In the genomic region with DNA sequence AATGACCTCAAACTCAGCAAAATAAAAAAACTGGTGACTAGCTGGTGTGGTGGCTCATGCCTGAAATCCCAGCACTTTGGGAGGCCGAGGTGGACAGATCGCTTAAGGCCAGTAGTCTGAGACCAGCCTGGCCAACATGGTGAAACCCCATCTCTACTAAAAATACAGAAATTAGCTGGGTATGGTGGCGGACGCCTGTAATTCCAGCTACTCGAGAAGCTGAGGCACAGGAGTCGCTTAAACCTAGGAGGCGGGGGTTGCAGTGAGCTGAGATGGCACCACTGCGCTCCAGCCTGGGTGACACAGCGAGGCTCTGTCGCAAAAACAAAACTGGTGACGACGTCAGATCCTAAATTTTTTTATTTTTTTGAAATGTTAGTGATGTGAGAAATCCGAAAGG, we compare ENCODE assay signal across 9 cellular contexts.
A peak's percentile ranks its signal among the peaks of the same experiment; 100 is the strongest.
DNase-seq lines count a peak whose midpoint lies in the region; ATAC-seq and TF ChIP-seq lines count a peak whose summit lies in the region.
"Had no signal": no experiment of that assay in that cellular context is flagged by ENCODE, and none has a peak within 500 bp of the region (broad histone marks: within the 10 kb centered on the region; RNA-seq: fewer than 3 reads in every experiment).

No MANE protein-coding gene starts in this region.

- H3K36me3 ChIP-seq in CD8-positive, alpha-beta memory T cell (ENCODE audit: insufficient read depth, low read length): no peaks in the 10 kb centered on the region
- H3K36me3 ChIP-seq in skeletal muscle satellite cell (ENCODE audit: insufficient read depth, low read length): no peaks in the 10 kb centered on the region

- H3K4me1 Mint-ChIP-seq in CD8-positive, alpha-beta memory T cell: peaks cover 11 to 34% (median 25%) of the 10 kb centered on the region in 3 donors
- H3K4me1 Mint-ChIP-seq in activated CD8-positive, alpha-beta memory T cell treated with anti-CD3 and anti-CD28 coated beads, Interleukin-2, amount 10 ng/mL, durations not matched to agents 7 days and 5 days: peaks cover 22% of the 10 kb centered on the region

- no peak overlapping the region for H3K27ac ChIP-seq in CD8-positive, alpha-beta memory T cell (ENCODE audit: low read depth, low read length)
- H3K27ac ChIP-seq in layer of hippocampus (ENCODE audit: low read depth, low read length) (peak overlapping the region; percentile 83), foreskin keratinocyte (no peak overlapping the region)

- H3K9ac ChIP-seq in skeletal muscle satellite cell (ENCODE audit: low read depth, low read length): peak overlapping the region; percentile 80

- no peak for DNase-seq in CD8-positive, alpha-beta memory T cell
- peak; percentile 32 for DNase-seq in activated CD8-positive, alpha-beta memory T cell treated with anti-CD3 and anti-CD28 coated beads, Interleukin-2, amount 10 ng/mL, durations not matched to agents 7 days and 5 days
- no peak for DNase-seq in foreskin keratinocyte
- no peak for DNase-seq in stimulated activated CD8-positive, alpha-beta memory T cell treated with anti-CD3 and anti-CD28 coated beads, Interleukin-4, amount 100 ng/mL, for 48 hours
- no peak for DNase-seq in SKM-1 (lab: John Stamatoyannopoulos, UW; ENCODE audit: unreplicated experiment)

- no peak for TF ChIP-seq CTCF in foreskin keratinocyte (conservative IDR thresholded peaks at IDR 0.05)

- no peaks in the 10 kb centered on the region for H3K9me3 Mint-ChIP-seq in CD8-positive, alpha-beta memory T cell
- H3K9me3 Mint-ChIP-seq in activated CD8-positive, alpha-beta memory T cell treated with anti-CD3 and anti-CD28 coated beads, Interleukin-2, amount 10 ng/mL, durations not matched to agents 7 days and 5 days (ENCODE audit: low read depth): no peaks in the 10 kb centered on the region
- H3K9me3 Mint-ChIP-seq: T-helper 1 cell treated with Interleukin-12 subunit alpha and Interleukin-12 subunit beta and Interleukin-4 antibody, amounts not matched to agents 30 μg/mL and 1 μg/mL, for 36 hours had no signal

- ATAC-seq in activated CD8-positive, alpha-beta memory T cell treated with anti-CD3 and anti-CD28 coated beads, Interleukin-2, amount 10 ng/mL, durations not matched to agents 7 days and 5 days: no peak
- ATAC-seq in foreskin keratinocyte (no peak), HG02938 (IDR thresholded peaks at IDR 0.05; ENCODE audit: unreplicated experiment) (no peak)

- no peaks in the 10 kb centered on the region for H3K36me3 Mint-ChIP-seq in CD8-positive, alpha-beta memory T cell
- no peaks in the 10 kb centered on the region for H3K36me3 Mint-ChIP-seq in activated CD8-positive, alpha-beta memory T cell treated with anti-CD3 and anti-CD28 coated beads, Interleukin-2, amount 10 ng/mL, durations not matched to agents 7 days and 5 days

- no peaks in the 10 kb centered on the region for H3K27me3 Mint-ChIP-seq in CD8-positive, alpha-beta memory T cell
- peaks cover 6% of the 10 kb centered on the region for H3K27me3 Mint-ChIP-seq in activated CD8-positive, alpha-beta memory T cell treated with anti-CD3 and anti-CD28 coated beads, Interleukin-2, amount 10 ng/mL, durations not matched to agents 7 days and 5 days

- H3K27me3 ChIP-seq in CD8-positive, alpha-beta memory T cell (ENCODE audit: insufficient read depth, low read length, poor library complexity, severe bottlenecking): no peaks in the 10 kb centered on the region
- H3K27me3 ChIP-seq in layer of hippocampus (ENCODE audit: control insufficient read depth, insufficient read depth, low read length): no peaks in the 10 kb centered on the region
- no peaks in the 10 kb centered on the region for H3K27me3 ChIP-seq in skeletal muscle satellite cell (ENCODE audit: control insufficient read depth, insufficient read depth, low read length)
- no peaks in the 10 kb centered on the region for H3K27me3 ChIP-seq in foreskin keratinocyte

- no peak overlapping the region for H3K4me2 ChIP-seq in skeletal muscle satellite cell (ENCODE audit: low read length)

- no peak overlapping the region for H3K4me3 ChIP-seq in CD8-positive, alpha-beta memory T cell (ENCODE audit: low read length)
- H3K4me3 ChIP-seq in skeletal muscle satellite cell (ENCODE audit: low read length): no peak overlapping the region

- no peaks in the 10 kb centered on the region for H3K9me3 ChIP-seq in CD8-positive, alpha-beta memory T cell (ENCODE audit: low read length)
- H3K9me3 ChIP-seq in skeletal muscle satellite cell (replicated peaks; ENCODE audit: low read length): no peaks in the 10 kb centered on the region

- peak overlapping the region in 5 of 8 donors; percentile 34 to 73 (median 69) for H3K27ac Mint-ChIP-seq in CD8-positive, alpha-beta memory T cell
- H3K27ac Mint-ChIP-seq in activated CD8-positive, alpha-beta memory T cell treated with anti-CD3 and anti-CD28 coated beads, Interleukin-2, amount 10 ng/mL, durations not matched to agents 7 days and 5 days: no peak overlapping the region
- H3K27ac Mint-ChIP-seq: T-helper 1 cell treated with Interleukin-12 subunit alpha and Interleukin-12 subunit beta and Interleukin-4 antibody, amounts not matched to agents 30 μg/mL and 1 μg/mL, for 36 hours had no signal

- CTCF ChIA-PET in CD8-positive, alpha-beta memory T cell (lab: Charles Lee): interaction anchor here (1.0 to 15.4 kb wide), 14 partner anchors 10 to 165 kb away, joined by 3 to 248 read pairs (median 5); partner anchors contain the start of gene TOB1
- CTCF ChIA-PET in activated CD8-positive, alpha-beta memory T cell treated with anti-CD3 and anti-CD28 coated beads, Interleukin-2, amount 10 ng/mL, durations not matched to agents 7 days and 5 days (lab: Charles Lee): interaction anchor here (1.0 to 15.2 kb wide), 8 partner anchors 8 to 166 kb away, joined by 3 to 319 read pairs (median 6); partner anchors contain the start of gene TOB1

- POLR2A ChIA-PET in CD8-positive, alpha-beta memory T cell (lab: Charles Lee): interaction anchor here (0.9 to 3.3 kb wide), 3 partner anchors 32 to 96 kb away, joined by 3 to 27 read pairs (median 4); partner anchors contain the start of gene TOB1

- peak overlapping the region in 2 of 7 donors; percentile 11 to 54 for H3K4me3 Mint-ChIP-seq in CD8-positive, alpha-beta memory T cell
- no peak overlapping the region for H3K4me3 Mint-ChIP-seq in activated CD8-positive, alpha-beta memory T cell treated with anti-CD3 and anti-CD28 coated beads, Interleukin-2, amount 10 ng/mL, durations not matched to agents 7 days and 5 days
- H3K4me3 Mint-ChIP-seq: T-helper 1 cell treated with Interleukin-12 subunit alpha and Interleukin-12 subunit beta and Interleukin-4 antibody, amounts not matched to agents 30 μg/mL and 1 μg/mL, for 36 hours had no signal

- peaks cover 27% of the 10 kb centered on the region for H3K4me1 ChIP-seq in CD8-positive, alpha-beta memory T cell (ENCODE audit: insufficient read depth, low read length)
- peaks cover 63% of the 10 kb centered on the region for H3K4me1 ChIP-seq in skeletal muscle satellite cell (ENCODE audit: control insufficient read depth, insufficient read depth, low read length)
- H3K4me1 ChIP-seq in foreskin keratinocyte: peaks cover 14% of the 10 kb centered on the region
